ENCODE assay signal across 21 cellular contexts in the genomic region with DNA sequence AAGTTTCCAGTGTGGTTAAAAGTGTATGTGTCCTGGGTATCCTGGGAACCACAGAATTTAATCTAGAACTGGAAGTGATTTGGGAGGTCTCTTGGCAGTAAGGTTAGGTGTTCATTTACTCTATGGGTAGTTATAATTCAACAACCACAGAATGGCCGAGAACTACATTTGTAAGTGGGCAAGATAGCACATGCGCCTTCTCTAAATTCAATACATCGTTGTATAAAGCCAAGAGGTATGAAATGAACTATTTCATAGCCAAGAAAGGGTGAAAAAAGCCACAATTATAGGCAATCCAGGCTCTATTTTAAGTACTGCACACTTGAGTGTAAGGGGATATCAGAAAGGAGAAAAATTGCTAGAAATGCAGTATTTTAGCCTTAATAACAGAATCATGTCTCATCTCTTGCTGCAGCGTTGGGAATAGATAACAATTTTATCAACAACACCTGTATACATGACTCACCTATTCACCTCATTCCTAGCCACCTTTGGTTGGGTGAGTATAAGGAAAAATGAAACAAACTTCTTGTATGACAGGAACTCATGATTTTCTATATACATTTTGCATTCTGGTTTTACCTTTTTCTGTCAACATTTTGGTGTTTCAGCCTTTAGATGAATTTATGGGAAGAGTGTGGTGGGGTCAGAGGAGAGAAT.
"Had no signal": no experiment of that assay in that cellular context is flagged by ENCODE, and none has a peak within 500 bp of the region (broad histone marks: within the 10 kb centered on the region; RNA-seq: fewer than 3 reads in every experiment).

No MANE protein-coding gene starts in this region.

- H3K9me3 Mint-ChIP-seq: activated B cell treated with CpG ODN at 0.5 μM for 24 hours; activated CD4-positive, alpha-beta T cell treated with anti-CD3 and anti-CD28 coated beads, Interleukin-2, amount 10 ng/mL, durations not matched to agents 7 days and 5 days; activated naive CD8-positive, alpha-beta T cell treated with anti-CD3 and anti-CD28 coated beads, Interleukin-2, amount 50 U/mL, for 24 hours; endodermal cell; natural killer cell treated with Interleukin-12 subunit alpha and Interleukin-12 subunit beta and Interleukin-15 and Interleukin-18, amount 100 ng/mL, for 72 hours; stimulated activated naive B cell treated with anti-CD40 and anti-IgM and Interleukin-4, amounts not matched to agents 10 μg/mL and 1 μg/mL and 100 μg/mL, for 72 hours had no signal

- H3K27ac ChIP-seq: uterus had no signal

- H3K9me3 ChIP-seq: tibial nerve, uterus had no signal

- H3K4me3 Mint-ChIP-seq: activated B cell treated with CpG ODN at 0.5 μM for 24 hours; activated CD4-positive, alpha-beta T cell treated with anti-CD3 and anti-CD28 coated beads, Interleukin-2, amount 10 ng/mL, durations not matched to agents 7 days and 5 days; activated naive CD8-positive, alpha-beta T cell treated with anti-CD3 and anti-CD28 coated beads, Interleukin-2, amount 50 U/mL, for 24 hours; endodermal cell; natural killer cell treated with Interleukin-12 subunit alpha and Interleukin-12 subunit beta and Interleukin-15 and Interleukin-18, amount 100 ng/mL, for 72 hours; stimulated activated naive B cell treated with anti-CD40 and anti-IgM and Interleukin-4, amounts not matched to agents 10 μg/mL and 1 μg/mL and 100 μg/mL, for 72 hours had no signal

- H3K36me3 ChIP-seq: tibial nerve, uterus had no signal

- H3K36me3 Mint-ChIP-seq: natural killer cell treated with Interleukin-12 subunit alpha and Interleukin-12 subunit beta and Interleukin-15 and Interleukin-18, amount 100 ng/mL, for 72 hours had no signal

- ATAC-seq: activated naive CD8-positive, alpha-beta T cell treated with anti-CD3 and anti-CD28 coated beads, Interleukin-2, amount 50 U/mL, for 24 hours; left ventricle myocardium superior; natural killer cell treated with Interleukin-12 subunit alpha and Interleukin-12 subunit beta and Interleukin-15 and Interleukin-18, amount 100 ng/mL, for 72 hours; right cardiac atrium; stimulated activated naive B cell treated with anti-CD40 and anti-IgM and Interleukin-4, amounts not matched to agents 10 μg/mL and 1 μg/mL and 100 μg/mL, for 72 hours had no signal

- H3K4me3 ChIP-seq: dorsolateral prefrontal cortex, skin epidermis, tibial nerve, uterus had no signal

- H3K27me3 ChIP-seq: dorsolateral prefrontal cortex, tibial nerve, uterus had no signal

- H3K27me3 Mint-ChIP-seq: activated B cell treated with CpG ODN at 0.5 μM for 24 hours; activated CD4-positive, alpha-beta T cell treated with anti-CD3 and anti-CD28 coated beads, Interleukin-2, amount 10 ng/mL, durations not matched to agents 7 days and 5 days; activated naive CD8-positive, alpha-beta T cell treated with anti-CD3 and anti-CD28 coated beads, Interleukin-2, amount 50 U/mL, for 24 hours; natural killer cell treated with Interleukin-12 subunit alpha and Interleukin-12 subunit beta and Interleukin-15 and Interleukin-18, amount 100 ng/mL, for 72 hours; stimulated activated naive B cell treated with anti-CD40 and anti-IgM and Interleukin-4, amounts not matched to agents 10 μg/mL and 1 μg/mL and 100 μg/mL, for 72 hours had no signal

- DNase-seq: activated B cell treated with CpG ODN at 0.5 μM for 24 hours; activated CD4-positive, alpha-beta T cell treated with anti-CD3 and anti-CD28 coated beads, Interleukin-2, amount 10 ng/mL, durations not matched to agents 7 days and 5 days; activated CD8-positive, alpha-beta memory T cell treated with anti-CD3 and anti-CD28 coated beads for 24 hours; activated naive CD4-positive, alpha-beta T cell; activated naive CD8-positive, alpha-beta T cell treated with anti-CD3 and anti-CD28 coated beads, Interleukin-2, amount 50 U/mL, for 24 hours; aorta; dorsolateral prefrontal cortex; endodermal cell; hypothalamus; kidney glomerular epithelial cell; left ventricle myocardium superior; nucleus accumbens; right cardiac atrium; stimulated activated CD4-positive, alpha-beta T cell treated with anti-CD3 and anti-CD28 coated beads, Interleukin-15, amount 100 ng/mL, for 24 hours; stimulated activated CD4-positive, alpha-beta T cell treated with anti-CD3 and anti-CD28 coated beads, Interleukin-4, amount 100 ng/mL, for 1 hour; stimulated activated naive B cell treated with anti-CD40 and anti-IgM and Interleukin-4, amounts not matched to agents 10 μg/mL and 1 μg/mL and 100 μg/mL, for 72 hours; T-helper 2 cell; uterus had no signal

- H3K27ac Mint-ChIP-seq: activated B cell treated with CpG ODN at 0.5 μM for 24 hours; activated CD4-positive, alpha-beta T cell treated with anti-CD3 and anti-CD28 coated beads, Interleukin-2, amount 10 ng/mL, durations not matched to agents 7 days and 5 days; activated naive CD8-positive, alpha-beta T cell treated with anti-CD3 and anti-CD28 coated beads, Interleukin-2, amount 50 U/mL, for 24 hours; endodermal cell; natural killer cell treated with Interleukin-12 subunit alpha and Interleukin-12 subunit beta and Interleukin-15 and Interleukin-18, amount 100 ng/mL, for 72 hours; stimulated activated naive B cell treated with anti-CD40 and anti-IgM and Interleukin-4, amounts not matched to agents 10 μg/mL and 1 μg/mL and 100 μg/mL, for 72 hours had no signal
